In genomic region chr5:179166886-179167841, GRCh38 we compare ENCODE assay signal across 8 cellular contexts.
DNase-seq lines count a peak whose midpoint lies in the region; ATAC-seq and TF ChIP-seq lines count a peak whose summit lies in the region.

No MANE protein-coding gene starts in this region.

- H3K9ac ChIP-seq in PC-3 (ENCODE audit: low read length), result no peak overlapping the region

- no TSS peak for BruUV-seq in PC-3 (replicated peaks; lab: Mats Ljungman, UMichigan)

- H3K79me2 ChIP-seq in PC-3 (ENCODE audit: low read length), result no peaks in the 10 kb centered on the region

- H3K9me3 ChIP-seq in CD8-positive, alpha-beta T cell (ENCODE audit: low read length), result no peaks in the 10 kb centered on the region
- H3K9me3 ChIP-seq in PC-3 (ENCODE audit: low read length) (no peaks in the 10 kb centered on the region), cardiac muscle cell (ENCODE audit: low read depth) (no peaks in the 10 kb centered on the region), transverse colon (no peaks in the 10 kb centered on the region)

- in situ Hi-C loops in transverse colon (cut with MboI; ENCODE audit: low pct_ligation_motif_present in 1 of 4, low pct_unique_long_range_greater_than_20kb in 1 of 4, low sequenced_read_pairs in 3 of 4), result loop anchor here in 3 of 4 donors (5.0 to 25.0 kb wide), 3 partner anchors 170 to 330 kb away; partner anchors contain the start of gene ADAMTS2 (in 1 of the 3)

- CTCF ChIA-PET in CD8-positive, alpha-beta T cell (lab: Charles Lee), result interaction anchor here (0.6 to 3.2 kb wide), 8 partner anchors 9 to 452 kb away, joined by 3 to 16 read pairs (median 4); no protein-coding TSS in a partner anchor
- CTCF ChIA-PET in PC-3 (lab: Charles Lee), result interaction anchor here (0.8 kb wide), 1 partner anchor 237 kb away, joined by 3 read pairs; no protein-coding TSS in a partner anchor
- CTCF ChIA-PET in activated naive CD4-positive, alpha-beta T cell treated with anti-CD3 and anti-CD28 coated beads, Interleukin-2, amount 10 ng/mL, durations not matched to agents 7 days and 5 days (lab: Charles Lee), result interaction anchor here (0.8 to 2.1 kb wide), 4 partner anchors 15 to 327 kb away, joined by 3 to 11 read pairs (median 4); no protein-coding TSS in a partner anchor

- 22% methylated on average over 54 of the region's 67 CpGs; no CpG with 5 or more reads in 1 of the 2 donors for WGBS in transverse colon (ENCODE audit: low coverage in 1 of 2), 2 donors

- TF ChIP-seq CTCF in CD8-positive, alpha-beta T cell (IDR thresholded peaks at IDR 0.05), result peak; percentile 95
- peak; percentile 84 for TF ChIP-seq CTCF in PC-3 (conservative IDR thresholded peaks at IDR 0.05; ENCODE audit: low read depth, low read length)
- TF ChIP-seq CTCF in cardiac muscle cell (IDR thresholded peaks at IDR 0.05; ENCODE audit: low read depth, low read length), result peak; percentile 69
- peak; percentile 47 to 93 (median 88) for TF ChIP-seq CTCF in transverse colon (IDR thresholded peaks at IDR 0.05)

- peak; percentile 93 for ATAC-seq in CD8-positive, alpha-beta T cell
- ATAC-seq in PC-3, result peak; percentile 72

- no peak for TF ChIP-seq EP300 in transverse colon (IDR thresholded peaks at IDR 0.05; ENCODE audit: low read depth)

- no peaks in the 10 kb centered on the region for H3K36me3 Mint-ChIP-seq in CD8-positive, alpha-beta T cell
- no peaks in the 10 kb centered on the region for H3K36me3 Mint-ChIP-seq in activated naive CD4-positive, alpha-beta T cell treated with anti-CD3 and anti-CD28 coated beads, Interleukin-2, amount 10 ng/mL, durations not matched to agents 7 days and 5 days

- DNase-seq in CD8-positive, alpha-beta T cell, result peak; percentile 38 to 85 (median 60)
- peak; percentile 99 for DNase-seq in H7
- peak; percentile 38 for DNase-seq in PC-3
- peak; percentile 59 for DNase-seq in activated naive CD4-positive, alpha-beta T cell treated with anti-CD3 and anti-CD28 coated beads, Interleukin-2, amount 10 ng/mL, durations not matched to agents 7 days and 5 days
- peak; percentile 60 to 84 for DNase-seq in cardiac muscle cell (ENCODE audit: low read depth in 1 of 2, low spot score in 1 of 2)
- peak; percentile 44 to 94 (median 55) for DNase-seq in posterior cingulate gyrus
- peak; percentile 34 for DNase-seq in transverse colon
- no peak for DNase-seq in OCI-M2 (lab: John Stamatoyannopoulos, UW; ENCODE audit: unreplicated experiment)

- POLR2A ChIA-PET in CD8-positive, alpha-beta T cell (lab: Charles Lee), result no interaction called here
- POLR2A ChIA-PET in PC-3 (lab: Charles Lee; ENCODE audit: unreplicated experiment), result no interaction called here

- intact Hi-C loops in CD8-positive, alpha-beta T cell (cut with DNase I, micrococcal nuclease), result loop anchor here in 1 of 2 experiments (1.0 kb wide), 3 partner anchors 326 to 501 kb away; partner anchors contain the start of gene ZNF354A
- intact Hi-C loops in PC-3 (cut with micrococcal nuclease), result loop anchor here (5.0 kb wide), 1 partner anchor 325 kb away; no protein-coding TSS in a partner anchor
- intact Hi-C loops in posterior cingulate gyrus (cut with DNase I), result loop anchor here (1.0 to 5.0 kb wide), 3 partner anchors 94 to 327 kb away; partner anchors contain the start of gene ADAMTS2
- intact Hi-C loops in transverse colon (cut with DNase I; ENCODE audit: low total_unique reads), result loop anchor here (2.0 to 10.0 kb wide), 2 partner anchors 178 to 328 kb away; partner anchors contain the start of gene ADAMTS2

- H3K4me2 ChIP-seq in PC-3 (ENCODE audit: low read length), result peak overlapping the region; percentile 66

- peaks cover 10% of the 10 kb centered on the region for H3K4me1 ChIP-seq in CD8-positive, alpha-beta T cell (ENCODE audit: insufficient read depth, low read length)
- H3K4me1 ChIP-seq in PC-3 (ENCODE audit: insufficient read depth, low read length), result no peaks in the 10 kb centered on the region
- no peaks in the 10 kb centered on the region for H3K4me1 ChIP-seq in cardiac muscle cell (ENCODE audit: low read depth)
- peaks cover 0 to 10% (median 4%) of the 10 kb centered on the region in 4 donors for H3K4me1 ChIP-seq in transverse colon

- TF ChIP-seq POLR2A in transverse colon (IDR thresholded peaks at IDR 0.05), result no peak

- no peaks in the 10 kb centered on the region for H4K20me1 ChIP-seq in PC-3 (ENCODE audit: low read length)

- peaks cover 11% of the 10 kb centered on the region for H3K27me3 Mint-ChIP-seq in CD8-positive, alpha-beta T cell (ENCODE audit: low read depth)
- H3K27me3 Mint-ChIP-seq in activated naive CD4-positive, alpha-beta T cell treated with anti-CD3 and anti-CD28 coated beads, Interleukin-2, amount 10 ng/mL, durations not matched to agents 7 days and 5 days, result peaks cover 9% of the 10 kb centered on the region

- no peaks in the 10 kb centered on the region for H3K36me3 ChIP-seq in CD8-positive, alpha-beta T cell (ENCODE audit: insufficient read depth, low read length)
- H3K36me3 ChIP-seq in H7 (replicated peaks; ENCODE audit: control insufficient read depth, insufficient read depth, low read length), result no peaks in the 10 kb centered on the region
- no peaks in the 10 kb centered on the region for H3K36me3 ChIP-seq in PC-3 (ENCODE audit: low read depth, low read length)
- H3K36me3 ChIP-seq in cardiac muscle cell, result no peaks in the 10 kb centered on the region
- no peaks in the 10 kb centered on the region for H3K36me3 ChIP-seq in transverse colon

- H3K27me3 ChIP-seq in CD8-positive, alpha-beta T cell (ENCODE audit: insufficient read depth, low read length), result no peaks in the 10 kb centered on the region
- no peaks in the 10 kb centered on the region for H3K27me3 ChIP-seq in H7 (ENCODE audit: control insufficient read depth, insufficient read depth, low read length)
- H3K27me3 ChIP-seq in PC-3 (ENCODE audit: low read length), result no peaks in the 10 kb centered on the region
- no peaks in the 10 kb centered on the region for H3K27me3 ChIP-seq in cardiac muscle cell
- no peaks in the 10 kb centered on the region for H3K27me3 ChIP-seq in transverse colon

- no peak overlapping the region for H3K27ac Mint-ChIP-seq in CD8-positive, alpha-beta T cell
- no peak overlapping the region for H3K27ac Mint-ChIP-seq in activated naive CD4-positive, alpha-beta T cell treated with anti-CD3 and anti-CD28 coated beads, Interleukin-2, amount 10 ng/mL, durations not matched to agents 7 days and 5 days

- H3F3A ChIP-seq in PC-3 (ENCODE audit: low read length, unreplicated experiment), result no peaks in the 10 kb centered on the region

- no peak overlapping the region for H2AFZ ChIP-seq in PC-3 (ENCODE audit: low read length)

- H3K9me3 Mint-ChIP-seq in CD8-positive, alpha-beta T cell, result no peaks in the 10 kb centered on the region
- peaks cover 5% of the 10 kb centered on the region for H3K9me3 Mint-ChIP-seq in activated naive CD4-positive, alpha-beta T cell treated with anti-CD3 and anti-CD28 coated beads, Interleukin-2, amount 10 ng/mL, durations not matched to agents 7 days and 5 days

- H3K4me3 Mint-ChIP-seq in CD8-positive, alpha-beta T cell, result peak overlapping the region; percentile 58
- H3K4me3 Mint-ChIP-seq in activated naive CD4-positive, alpha-beta T cell treated with anti-CD3 and anti-CD28 coated beads, Interleukin-2, amount 10 ng/mL, durations not matched to agents 7 days and 5 days, result no peak overlapping the region

- peaks cover 2% of the 10 kb centered on the region for H3K4me1 Mint-ChIP-seq in CD8-positive, alpha-beta T cell (ENCODE audit: low read depth)
- H3K4me1 Mint-ChIP-seq in activated naive CD4-positive, alpha-beta T cell treated with anti-CD3 and anti-CD28 coated beads, Interleukin-2, amount 10 ng/mL, durations not matched to agents 7 days and 5 days, result peaks cover 3% of the 10 kb centered on the region

- no peaks in the 10 kb centered on the region for H3K9me2 ChIP-seq in PC-3 (replicated peaks; ENCODE audit: low read length)

- H3K27ac ChIP-seq in CD8-positive, alpha-beta T cell (ENCODE audit: low read depth, low read length), result no peak overlapping the region
- H3K27ac ChIP-seq in PC-3 (ENCODE audit: low read length) (no peak overlapping the region), cardiac muscle cell (no peak overlapping the region), transverse colon (no peak overlapping the region)

- peak overlapping the region; percentile 57 for H3K4me3 ChIP-seq in CD8-positive, alpha-beta T cell (ENCODE audit: low read depth, low read length)
- H3K4me3 ChIP-seq in H7 (ENCODE audit: insufficient read depth, low read depth, low read length), result peak overlapping the region; percentile 12
- H3K4me3 ChIP-seq in PC-3 (ENCODE audit: low read length), result no peak overlapping the region; the same call in 1 of the 2 replicates
- H3K4me3 ChIP-seq in cardiac muscle cell, result no peak overlapping the region
- peak overlapping the region in 2 of 4 donors; percentile 9 to 25 for H3K4me3 ChIP-seq in transverse colon

Comparison
In these comparisons a context has a peak if more than half of its experiments do, and no peak if none do; other contexts are left out.
1. H3K4me3 ChIP-seq: peak in CD8-positive, alpha-beta T cell (single experiment) and H7 (single experiment); none in PC-3 (single experiment) and cardiac muscle cell (single experiment).
2. Peak in every context shown above with its lines, with median percentiles within 50 percentile points of each other: CTCF ChIP-seq.